Comparison of ENCODE assay signal across 12 cellular contexts in the genomic region with DNA sequence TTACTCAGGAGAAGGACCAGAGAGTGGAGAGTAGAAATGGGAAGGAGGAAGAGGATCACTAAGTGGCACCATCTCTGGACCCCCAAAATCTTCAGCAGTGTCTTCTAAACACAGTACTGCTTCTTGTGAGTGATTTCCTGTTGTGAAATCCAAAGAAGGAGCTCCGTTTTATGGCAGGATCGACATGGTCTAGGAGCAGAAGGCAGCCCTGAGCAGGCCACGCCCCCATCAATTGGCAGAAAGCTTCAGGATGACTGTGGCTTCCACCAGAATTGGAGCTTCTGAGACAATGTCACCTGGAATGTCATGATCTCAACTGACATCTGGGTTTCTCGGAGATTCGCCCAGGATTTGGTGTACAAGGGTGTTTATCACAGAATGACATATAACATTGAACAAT.
"Had no signal": no experiment of that assay in that cellular context is flagged by ENCODE, and none has a peak within 500 bp of the region (broad histone marks: within the 10 kb centered on the region; RNA-seq: fewer than 3 reads in every experiment).

No MANE protein-coding gene starts in this region.

- H3K4me1 ChIP-seq: body of pancreas, foreskin keratinocyte, sigmoid colon had no signal

- H3K4me3 ChIP-seq: body of pancreas, sigmoid colon had no signal

- ATAC-seq: activated CD4-positive, CD25-positive, alpha-beta regulatory T cell treated with anti-CD3 and anti-CD28 coated beads, Interleukin-2, amount 50 U/mL, for 24 hours; activated naive CD4-positive, alpha-beta T cell treated with anti-CD3 and anti-CD28 coated beads, Interleukin-2, amount 50 U/mL, for 72 hours; activated T-cell treated with anti-CD3 and anti-CD28 coated beads, Interleukin-2, amount 50 U/mL, for 4 hours; body of pancreas; foreskin keratinocyte; T-helper 17 cell had no signal

- H3K36me3 ChIP-seq: sigmoid colon had no signal

- DNase-seq: activated effector memory CD4-positive, alpha-beta T cell treated with anti-CD3 and anti-CD28 coated beads, Interleukin-2, amount 50 U/mL, for 16 hours; activated T-cell treated with anti-CD3 and anti-CD28 coated beads, Interleukin-2, amount 50 U/mL, for 4 hours; amniotic stem cell; body of pancreas; foreskin keratinocyte; sigmoid colon; stimulated activated CD4-positive, alpha-beta T cell treated with anti-CD3 and anti-CD28 coated beads, Interleukin-2, amount 100 ng/mL, for 48 hours; stimulated activated naive CD4-positive, alpha-beta T cell treated with Interleukin-2 at 50 U/mL for 16 hours; T-helper 17 cell; trophoblast cell had no signal

- H3K27ac ChIP-seq: body of pancreas, foreskin keratinocyte, sigmoid colon had no signal

- H3K27me3 ChIP-seq: body of pancreas, foreskin keratinocyte, sigmoid colon had no signal

- H3K9me3 ChIP-seq: body of pancreas, sigmoid colon had no signal
